17 cellular contexts compared by ENCODE assay signal in genomic region chr2:235045973-235046343, GRCh38.
DNase-seq lines count a peak whose midpoint lies in the region; ATAC-seq and TF ChIP-seq lines count a peak whose summit lies in the region.
"Had no signal": no experiment of that assay in that cellular context is flagged by ENCODE, and none has a peak within 500 bp of the region (broad histone marks: within the 10 kb centered on the region; RNA-seq: fewer than 3 reads in every experiment).

No MANE protein-coding gene starts in this region.

- H2AFZ ChIP-seq in PC-9 (no peak overlapping the region), GM23338 (no peak overlapping the region)
- H2AFZ ChIP-seq: hepatocyte had no signal

- peak overlapping the region in 5 of 8 donors; percentile 33 to 77 (median 71) for H3K4me3 Mint-ChIP-seq in CD4-positive, alpha-beta memory T cell
- H3K4me3 Mint-ChIP-seq in immature natural killer cell (peak overlapping the region in 3 of 5 donors; percentile 47 to 63 (median 55)), GM23338 (no peak overlapping the region)
- H3K4me3 Mint-ChIP-seq in stimulated activated memory B cell treated with anti-CD40 and anti-IgM and Interleukin-4, amounts not matched to agents 10 μg/mL and 1 μg/mL and 100 μg/mL, for 72 hours, result peak overlapping the region; percentile 66
- H3K4me3 Mint-ChIP-seq: activated CD8-positive, alpha-beta T cell treated with anti-CD3 and anti-CD28 coated beads for 36 hours; H9; stimulated activated effector memory CD8-positive, alpha-beta T cell treated with anti-CD3 and anti-CD28 coated beads, Interleukin-12 subunit alpha, Interleukin-12 subunit beta, amount 100 ng/mL, for 72 hours had no signal

- CTCF ChIA-PET in CD4-positive, alpha-beta memory T cell (lab: Charles Lee; ENCODE audit: partially characterized antibody), result no interaction called here
- CTCF ChIA-PET in PC-9 (lab: Charles Lee), result interaction anchor here (0.7 kb wide), 1 partner anchor 61 kb away, joined by 4 read pairs; no protein-coding TSS in a partner anchor

- H3K79me2 ChIP-seq in PC-9 (ENCODE audit: low read depth), result peaks cover 90% of the 10 kb centered on the region
- peaks cover 59% of the 10 kb centered on the region for H3K79me2 ChIP-seq in GM23338 (replicated peaks; ENCODE audit: insufficient read depth)

- peaks cover 2 to 7% of the 10 kb centered on the region in 2 donors for H3K27me3 Mint-ChIP-seq in CD4-positive, alpha-beta memory T cell
- H3K27me3 Mint-ChIP-seq in immature natural killer cell (ENCODE audit: low read depth in 3 of 3) (peaks cover 4 to 8% (median 5%) of the 10 kb centered on the region in 3 donors), GM23338 (ENCODE audit: insufficient read depth, low read depth, poor library complexity) (peaks cover 8% of the 10 kb centered on the region)
- H3K27me3 Mint-ChIP-seq in stimulated activated memory B cell treated with anti-CD40 and anti-IgM and Interleukin-4, amounts not matched to agents 10 μg/mL and 1 μg/mL and 100 μg/mL, for 72 hours, result no peaks in the 10 kb centered on the region

- TSS peak; percentile 6 for BruUV-seq in PC-9 (replicated peaks; lab: Mats Ljungman, UMichigan)

- no peaks in the 10 kb centered on the region for H3K36me3 ChIP-seq in CD4-positive, alpha-beta memory T cell (ENCODE audit: insufficient read depth, low read length)
- H3K36me3 ChIP-seq in PC-9 (ENCODE audit: low read depth), result peaks cover 59% of the 10 kb centered on the region
- peaks cover 18% of the 10 kb centered on the region; the same call in 1 of the 2 replicates for H3K36me3 ChIP-seq in GM23338 (ENCODE audit: insufficient read depth)
- peaks cover 28% of the 10 kb centered on the region for H3K36me3 ChIP-seq in lower lobe of right lung

- no peak overlapping the region for H3K4me3 ChIP-seq in CD4-positive, alpha-beta memory T cell (ENCODE audit: low read length in 2 of 2)
- H3K4me3 ChIP-seq in PC-9 (peak overlapping the region; percentile 10; the same call in 1 of the 2 replicates), GM23338 (no peak overlapping the region), lower lobe of right lung (no peak overlapping the region)
- H3K4me3 ChIP-seq: hepatocyte, sigmoid colon, tibial nerve had no signal

- peak overlapping the region in 2 of 7 donors; percentile 22 to 80 for H3K27ac Mint-ChIP-seq in CD4-positive, alpha-beta memory T cell
- H3K27ac Mint-ChIP-seq in immature natural killer cell, result peak overlapping the region in 1 of 6 donors; percentile 40
- H3K27ac Mint-ChIP-seq in stimulated activated memory B cell treated with anti-CD40 and anti-IgM and Interleukin-4, amounts not matched to agents 10 μg/mL and 1 μg/mL and 100 μg/mL, for 72 hours, result peak overlapping the region; percentile 94
- H3K27ac Mint-ChIP-seq in GM23338, result no peak overlapping the region; the same call in 1 of the 2 replicates
- H3K27ac Mint-ChIP-seq: activated CD8-positive, alpha-beta T cell treated with anti-CD3 and anti-CD28 coated beads for 36 hours; activated naive CD8-positive, alpha-beta T cell; stimulated activated effector memory CD8-positive, alpha-beta T cell treated with anti-CD3 and anti-CD28 coated beads, Interleukin-12 subunit alpha, Interleukin-12 subunit beta, amount 100 ng/mL, for 72 hours had no signal

- no peak for DNase-seq in CD4-positive, alpha-beta memory T cell
- DNase-seq in PC-9 (no peak), immature natural killer cell (no peak), GM23338 (ENCODE audit: low spot score) (no peak), lower lobe of right lung (no peak), NK-92 (lab: John Stamatoyannopoulos, UW; ENCODE audit: unreplicated experiment) (no peak)
- DNase-seq: H9, NCI-H1105, NCI-H2081, sigmoid colon, SK-N-SH had no signal

- no peak for TF ChIP-seq CTCF in PC-9 (conservative IDR thresholded peaks at IDR 0.05)
- no peak for TF ChIP-seq CTCF in GM23338 (conservative IDR thresholded peaks at IDR 0.05; ENCODE audit: low read depth in 2 of 2)
- no peak for TF ChIP-seq CTCF in lower lobe of right lung (IDR thresholded peaks at IDR 0.05)

- H3K36me3 Mint-ChIP-seq in CD4-positive, alpha-beta memory T cell, result no peaks in the 10 kb centered on the region
- H3K36me3 Mint-ChIP-seq in immature natural killer cell (no peaks in the 10 kb centered on the region), GM23338 (ENCODE audit: low read depth) (peaks cover 36% of the 10 kb centered on the region)
- H3K36me3 Mint-ChIP-seq in stimulated activated memory B cell treated with anti-CD40 and anti-IgM and Interleukin-4, amounts not matched to agents 10 μg/mL and 1 μg/mL and 100 μg/mL, for 72 hours, result peaks cover under 1% of the 10 kb centered on the region
- H3K36me3 Mint-ChIP-seq: activated naive CD8-positive, alpha-beta T cell; stimulated activated effector memory CD8-positive, alpha-beta T cell treated with anti-CD3 and anti-CD28 coated beads, Interleukin-12 subunit alpha, Interleukin-12 subunit beta, amount 100 ng/mL, for 72 hours had no signal

- peaks cover 7% of the 10 kb centered on the region for H3K4me1 ChIP-seq in CD4-positive, alpha-beta memory T cell (ENCODE audit: insufficient read depth, low read length)
- H3K4me1 ChIP-seq in PC-9 (replicated peaks; ENCODE audit: insufficient read depth), result peaks cover 78% of the 10 kb centered on the region
- H3K4me1 ChIP-seq in GM23338 (ENCODE audit: insufficient read depth), result no peaks in the 10 kb centered on the region
- H3K4me1 ChIP-seq in lower lobe of right lung, result peaks cover 33% of the 10 kb centered on the region

- peaks cover 0 to 1% (median 0%) of the 10 kb centered on the region in 8 donors for H3K9me3 Mint-ChIP-seq in CD4-positive, alpha-beta memory T cell
- no peaks in the 10 kb centered on the region for H3K9me3 Mint-ChIP-seq in immature natural killer cell
- H3K9me3 Mint-ChIP-seq in stimulated activated memory B cell treated with anti-CD40 and anti-IgM and Interleukin-4, amounts not matched to agents 10 μg/mL and 1 μg/mL and 100 μg/mL, for 72 hours, result no peaks in the 10 kb centered on the region
- no peaks in the 10 kb centered on the region for H3K9me3 Mint-ChIP-seq in GM23338
- H3K9me3 Mint-ChIP-seq: activated CD8-positive, alpha-beta T cell treated with anti-CD3 and anti-CD28 coated beads for 36 hours; H9; stimulated activated effector memory CD8-positive, alpha-beta T cell treated with anti-CD3 and anti-CD28 coated beads, Interleukin-12 subunit alpha, Interleukin-12 subunit beta, amount 100 ng/mL, for 72 hours had no signal

- intact Hi-C loops in CD4-positive, alpha-beta memory T cell (cut with micrococcal nuclease), result no loop called here
- intact Hi-C loops in PC-9 (cut with micrococcal nuclease; ENCODE audit: unreplicated experiment), result loop anchor here (1.0 to 5.0 kb wide), 3 partner anchors 19 to 219 kb away; no protein-coding TSS in a partner anchor
- intact Hi-C loops in lower lobe of right lung (cut with DNase I), result no loop called here

- no peak overlapping the region for H3K27ac ChIP-seq in CD4-positive, alpha-beta memory T cell (ENCODE audit: low read depth, low read length)
- H3K27ac ChIP-seq in PC-9 (peak overlapping the region; percentile 80), GM23338 (ENCODE audit: low read depth) (no peak overlapping the region), lower lobe of right lung (no peak overlapping the region)
- H3K27ac ChIP-seq: hepatocyte, tibial nerve had no signal

- H3K9me2 ChIP-seq in PC-9 (ENCODE audit: insufficient read depth) (no peaks in the 10 kb centered on the region), GM23338 (ENCODE audit: insufficient read depth) (no peaks in the 10 kb centered on the region)
- H3K9me2 ChIP-seq: SK-N-SH had no signal

- no peak for ATAC-seq in stimulated activated memory B cell treated with anti-CD40 and anti-IgM and Interleukin-4, amounts not matched to agents 10 μg/mL and 1 μg/mL and 100 μg/mL, for 72 hours
- ATAC-seq in GM23338, result no peak
- no peak for ATAC-seq in lower lobe of right lung
- ATAC-seq: stimulated activated effector memory CD8-positive, alpha-beta T cell treated with anti-CD3 and anti-CD28 coated beads, Interleukin-12 subunit alpha, Interleukin-12 subunit beta, amount 100 ng/mL, for 72 hours had no signal

- H4K20me1 ChIP-seq in PC-9 (ENCODE audit: insufficient read depth) (peaks cover 14% of the 10 kb centered on the region; the same call in 1 of the 2 replicates), GM23338 (replicated peaks; ENCODE audit: insufficient read depth) (peaks cover 25% of the 10 kb centered on the region)

- no peaks in the 10 kb centered on the region for H3K9me3 ChIP-seq in CD4-positive, alpha-beta memory T cell (ENCODE audit: control insufficient read depth in 1 of 2, low read length in 2 of 2)
- H3K9me3 ChIP-seq in PC-9 (ENCODE audit: insufficient read depth, low read depth) (no peaks in the 10 kb centered on the region), lower lobe of right lung (no peaks in the 10 kb centered on the region)
- H3K9me3 ChIP-seq: sigmoid colon, SK-N-SH, tibial nerve had no signal

- POLR2A ChIA-PET in CD4-positive, alpha-beta memory T cell (lab: Charles Lee; ENCODE audit: partially characterized antibody), result no interaction called here
- POLR2A ChIA-PET in PC-9 (lab: Charles Lee; ENCODE audit: unreplicated experiment), result interaction anchor here (0.7 kb wide), 1 partner anchor 376 kb away, joined by 6 read pairs; no protein-coding TSS in a partner anchor

- peaks cover 3 to 15% (median 12%) of the 10 kb centered on the region in 4 donors for H3K4me1 Mint-ChIP-seq in CD4-positive, alpha-beta memory T cell
- H3K4me1 Mint-ChIP-seq in immature natural killer cell (peaks cover 9 to 13% of the 10 kb centered on the region in 2 donors), GM23338 (0 out of 3 replicates have a peak, but pooled peaks cover 3% of the 10 kb centered on the region)
- H3K4me1 Mint-ChIP-seq in stimulated activated memory B cell treated with anti-CD40 and anti-IgM and Interleukin-4, amounts not matched to agents 10 μg/mL and 1 μg/mL and 100 μg/mL, for 72 hours, result peaks cover 48% of the 10 kb centered on the region

- peaks cover 68% of the 10 kb centered on the region for H3F3A ChIP-seq in PC-9 (ENCODE audit: insufficient read depth, low read depth)
- no peaks in the 10 kb centered on the region for H3F3A ChIP-seq in GM23338 (replicated peaks; ENCODE audit: low read depth)

- H3K4me2 ChIP-seq in PC-9 (peak overlapping the region; percentile 68), GM23338 (no peak overlapping the region)
- H3K4me2 ChIP-seq: hepatocyte, SK-N-SH had no signal

- no peaks in the 10 kb centered on the region for H3K27me3 ChIP-seq in CD4-positive, alpha-beta memory T cell (ENCODE audit: insufficient read depth, low read length)
- H3K27me3 ChIP-seq in PC-9 (ENCODE audit: insufficient read depth, low read depth) (no peaks in the 10 kb centered on the region), GM23338 (ENCODE audit: insufficient read depth) (no peaks in the 10 kb centered on the region), lower lobe of right lung (ENCODE audit: low read depth) (no peaks in the 10 kb centered on the region)
- H3K27me3 ChIP-seq: hepatocyte, sigmoid colon, tibial nerve had no signal

TF ChIP-seq in GM23338, 12 proteins besides CTCF, POLR2A, EP300 and RAD21 (continues in another document):
- TF ChIP-seq EZH2phosphoT487 (IDR thresholded peaks at IDR 0.05; ENCODE audit: unreplicated experiment), result no peak
- no peak for TF ChIP-seq CREB1 (CRISPR knock-in tag; IDR thresholded peaks at IDR 0.05; ENCODE audit: low read depth)
- no peak for TF ChIP-seq NANOG (IDR thresholded peaks at IDR 0.05; ENCODE audit: borderline replicate concordance)
- TF ChIP-seq EZH2 (IDR thresholded peaks at IDR 0.05; ENCODE audit: low read depth, unreplicated experiment), result no peak
